In genomic region chr21:15333943-15334342, GRCh38 we compare ENCODE assay signal across 24 cellular contexts.
"Had no signal": no experiment of that assay in that cellular context is flagged by ENCODE, and none has a peak within 500 bp of the region (broad histone marks: within the 10 kb centered on the region; RNA-seq: fewer than 3 reads in every experiment).

No MANE protein-coding gene starts in this region.

- H3K36me3 ChIP-seq: prostate gland, right atrium auricular region, suprapubic skin, transverse colon had no signal

- H3K9me3 ChIP-seq: prostate gland, right atrium auricular region, suprapubic skin, transverse colon had no signal

- H3K79me2 ChIP-seq: hepatocyte had no signal

- H3K27me3 ChIP-seq: dorsolateral prefrontal cortex, hepatocyte, right atrium auricular region, suprapubic skin, transverse colon had no signal

- H2AFZ ChIP-seq: hepatocyte had no signal

- FAIRE-seq: colon had no signal

- ATAC-seq: activated CD4-positive, alpha-beta T cell treated with anti-CD3 and anti-CD28 coated beads for 36 hours; activated naive CD8-positive, alpha-beta T cell treated with anti-CD3 and anti-CD28 coated beads, Interleukin-2, amount 50 U/mL, for 24 hours; natural killer cell treated with Interleukin-12 subunit alpha and Interleukin-12 subunit beta and Interleukin-15 and Interleukin-18, amount 100 ng/mL, for 72 hours; stimulated activated naive CD8-positive, alpha-beta T cell treated with anti-CD3 and anti-CD28 coated beads, Interleukin-15, amount 100 ng/mL, for 72 hours; WTC11 had no signal

- DNase-seq: activated CD4-positive, alpha-beta T cell treated with anti-CD3 and anti-CD28 coated beads for 36 hours; activated CD4-positive, alpha-beta T cell treated with anti-CD3 and anti-CD28 coated beads, Interleukin-2, amount 50 U/mL, for 48 hours; activated naive CD4-positive, alpha-beta T cell treated with anti-CD3 and anti-CD28 coated beads, Interleukin-2, amount 10 ng/mL, durations not matched to agents 7 days and 5 days; activated naive CD8-positive, alpha-beta T cell treated with anti-CD3 and anti-CD28 coated beads, Interleukin-2, amount 50 U/mL, for 24 hours; activated T-cell treated with anti-CD3 and anti-CD28 coated beads for 4 hours; caudate nucleus; dorsolateral prefrontal cortex; foreskin fibroblast; mesendoderm; occipital lobe; stimulated activated naive CD8-positive, alpha-beta T cell treated with anti-CD3 and anti-CD28 coated beads, Interleukin-15, amount 100 ng/mL, for 72 hours; transverse colon had no signal

- H3K36me3 Mint-ChIP-seq: activated naive CD4-positive, alpha-beta T cell treated with anti-CD3 and anti-CD28 coated beads, Interleukin-2, amount 10 ng/mL, durations not matched to agents 7 days and 5 days; brain; natural killer cell treated with Interleukin-12 subunit alpha and Interleukin-12 subunit beta and Interleukin-15 and Interleukin-18, amount 100 ng/mL, for 72 hours; WTC11 had no signal

- H3K27ac ChIP-seq: dorsolateral prefrontal cortex, epithelial cell of prostate, hepatocyte, prostate gland, right atrium auricular region, skin epidermis, suprapubic skin, transverse colon had no signal

- H3K4me3 ChIP-seq: dorsolateral prefrontal cortex, hepatocyte, prostate gland, right atrium auricular region, skin epidermis, suprapubic skin, transverse colon had no signal

- H3K4me1 ChIP-seq: prostate gland, right atrium auricular region, suprapubic skin, transverse colon had no signal

- H3K4me1 Mint-ChIP-seq: activated naive CD4-positive, alpha-beta T cell treated with anti-CD3 and anti-CD28 coated beads, Interleukin-2, amount 10 ng/mL, durations not matched to agents 7 days and 5 days; activated naive CD8-positive, alpha-beta T cell treated with anti-CD3 and anti-CD28 coated beads, Interleukin-2, amount 50 U/mL, for 24 hours; brain; stimulated activated naive CD8-positive, alpha-beta T cell treated with anti-CD3 and anti-CD28 coated beads, Interleukin-15, amount 100 ng/mL, for 72 hours; WTC11 had no signal

- H3K27ac Mint-ChIP-seq: activated CD4-positive, alpha-beta T cell treated with anti-CD3 and anti-CD28 coated beads for 36 hours; activated naive CD8-positive, alpha-beta T cell treated with anti-CD3 and anti-CD28 coated beads, Interleukin-2, amount 50 U/mL, for 24 hours; activated T-helper 2 cell treated with anti-CD3 and anti-CD28 coated beads, Interferon-gamma antibody, Interleukin-2, Interleukin-4, amounts not matched to agents 10 μg/mL and 5 μg/mL and 100 μg/mL, durations not matched to agents 14 hours and 24 hours and 36 hours; brain; natural killer cell treated with Interleukin-12 subunit alpha and Interleukin-12 subunit beta and Interleukin-15 and Interleukin-18, amount 100 ng/mL, for 72 hours; T-helper 2 cell treated with Interferon-gamma antibody and Interleukin-4, amounts not matched to agents 5 μg/mL and 100 μg/mL, for 36 hours; WTC11 had no signal

- H3K9me3 Mint-ChIP-seq: activated naive CD4-positive, alpha-beta T cell treated with anti-CD3 and anti-CD28 coated beads, Interleukin-2, amount 10 ng/mL, durations not matched to agents 7 days and 5 days; activated naive CD8-positive, alpha-beta T cell treated with anti-CD3 and anti-CD28 coated beads, Interleukin-2, amount 50 U/mL, for 24 hours; activated T-helper 2 cell treated with anti-CD3 and anti-CD28 coated beads, Interferon-gamma antibody, Interleukin-2, Interleukin-4, amounts not matched to agents 10 μg/mL and 5 μg/mL and 100 μg/mL, durations not matched to agents 14 hours and 24 hours and 36 hours; natural killer cell treated with Interleukin-12 subunit alpha and Interleukin-12 subunit beta and Interleukin-15 and Interleukin-18, amount 100 ng/mL, for 72 hours; stimulated activated naive CD8-positive, alpha-beta T cell treated with anti-CD3 and anti-CD28 coated beads, Interleukin-15, amount 100 ng/mL, for 72 hours; T-helper 2 cell treated with Interferon-gamma antibody and Interleukin-4, amounts not matched to agents 5 μg/mL and 100 μg/mL, for 36 hours had no signal

- H3K4me3 Mint-ChIP-seq: activated CD4-positive, alpha-beta T cell treated with anti-CD3 and anti-CD28 coated beads for 36 hours; activated naive CD4-positive, alpha-beta T cell treated with anti-CD3 and anti-CD28 coated beads, Interleukin-2, amount 10 ng/mL, durations not matched to agents 7 days and 5 days; activated naive CD8-positive, alpha-beta T cell treated with anti-CD3 and anti-CD28 coated beads, Interleukin-2, amount 50 U/mL, for 24 hours; brain; natural killer cell treated with Interleukin-12 subunit alpha and Interleukin-12 subunit beta and Interleukin-15 and Interleukin-18, amount 100 ng/mL, for 72 hours; stimulated activated naive CD8-positive, alpha-beta T cell treated with anti-CD3 and anti-CD28 coated beads, Interleukin-15, amount 100 ng/mL, for 72 hours; T-helper 2 cell treated with Interferon-gamma antibody and Interleukin-4, amounts not matched to agents 5 μg/mL and 100 μg/mL, for 36 hours; WTC11 had no signal

- H3K4me2 ChIP-seq: hepatocyte had no signal

- H3K27me3 Mint-ChIP-seq: activated naive CD4-positive, alpha-beta T cell treated with anti-CD3 and anti-CD28 coated beads, Interleukin-2, amount 10 ng/mL, durations not matched to agents 7 days and 5 days; activated naive CD8-positive, alpha-beta T cell treated with anti-CD3 and anti-CD28 coated beads, Interleukin-2, amount 50 U/mL, for 24 hours; stimulated activated naive CD8-positive, alpha-beta T cell treated with anti-CD3 and anti-CD28 coated beads, Interleukin-15, amount 100 ng/mL, for 72 hours had no signal
